ENCODE assay signal across 13 cellular contexts in genomic region chr11:119166368-119167076, GRCh38. TPM values are rescaled to one million over a fixed set of nuclear protein-coding genes. Genes with fewer than 3 reads are reported as not detected.
DNase-seq lines count a peak whose midpoint lies in the region; ATAC-seq, FAIRE-seq and TF ChIP-seq lines count a peak whose summit lies in the region.
"Had no signal": no experiment of that assay in that cellular context is flagged by ENCODE, and none has a peak within 500 bp of the region (broad histone marks: within the 10 kb centered on the region; RNA-seq: fewer than 3 reads in every experiment).

No MANE protein-coding gene starts in this region.

- no peaks in the 10 kb centered on the region for H3K27me3 ChIP-seq in bronchial epithelial cell (ENCODE audit: control insufficient read depth, insufficient read depth, low read length)
- H3K27me3 ChIP-seq in left lung, result no peaks in the 10 kb centered on the region

- DNase-seq in Caki2 (ENCODE audit: low read depth), result peak; percentile 86
- peak; percentile 83 for DNase-seq in bronchial epithelial cell (ENCODE audit: low read depth)
- no peak for DNase-seq in left lung
- DNase-seq in nephron progenitor cell, result no peak
- DNase-seq in ecto neural progenitor cell (ENCODE audit: low spot score), result no peak
- DNase-seq: naive B cell; NCI-H524 treated with DMSO at 0.1 percent for 48 hours; stimulated activated CD4-positive, alpha-beta T cell treated with anti-CD3 and anti-CD28 coated beads, Interleukin-2, amount 100 ng/mL, for 24 hours had no signal

- H3K27ac ChIP-seq in left lung, result no peak overlapping the region

- TF ChIP-seq CTCF in bronchial epithelial cell (IDR thresholded peaks at IDR 0.05; ENCODE audit: insufficient read depth, low read length, severe bottlenecking) (no peak), left lung (IDR thresholded peaks at IDR 0.05) (no peak), nephron progenitor cell (IDR thresholded peaks at IDR 0.05) (no peak)

- H3K36me3 ChIP-seq in bronchial epithelial cell (ENCODE audit: control insufficient read depth, insufficient read depth, low read length), result no peaks in the 10 kb centered on the region
- H3K36me3 ChIP-seq in left lung, result no peaks in the 10 kb centered on the region

- FAIRE-seq in bronchial epithelial cell (lab: Jason Lieb, UNC), result no peak
- FAIRE-seq: GM18507 had no signal

- no peak overlapping the region for H3K4me3 ChIP-seq in bronchial epithelial cell (ENCODE audit: low read depth, low read length)
- H3K4me3 ChIP-seq in left lung, result no peak overlapping the region

- 0 out of 2 replicates have a peak, but pooled peaks have one; percentile 4 for TF ChIP-seq RAD21 in Ishikawa (IDR thresholded peaks at IDR 0.05; ENCODE audit: low read depth)

- no peak overlapping the region for H3K4me3 Mint-ChIP-seq in nephron progenitor cell
- H3K4me3 Mint-ChIP-seq: T-helper 2 cell treated with Interferon-gamma antibody and Interleukin-4, amounts not matched to agents 5 μg/mL and 100 μg/mL, for 36 hours had no signal

- TF ChIP-seq EP300 in Ishikawa (IDR thresholded peaks at IDR 0.05; ENCODE audit: borderline replicate concordance), result peak; percentile 88

- ATAC-seq in left lung (peak; percentile 3), HG02588 (IDR thresholded peaks at IDR 0.05; ENCODE audit: unreplicated experiment) (no peak), GM21390 (IDR thresholded peaks at IDR 0.05; ENCODE audit: unreplicated experiment) (no peak)

- peaks cover 9% of the 10 kb centered on the region for H3K27me3 Mint-ChIP-seq in nephron progenitor cell (ENCODE audit: low read depth, poor library complexity)

- peaks cover 25% of the 10 kb centered on the region for H3K4me1 Mint-ChIP-seq in nephron progenitor cell

- no peaks in the 10 kb centered on the region for H3K9me3 ChIP-seq in left lung

- H3K36me3 Mint-ChIP-seq in nephron progenitor cell (ENCODE audit: low read depth), result no peaks in the 10 kb centered on the region
- H3K36me3 Mint-ChIP-seq: naive B cell had no signal

- no peak overlapping the region for H3K27ac Mint-ChIP-seq in nephron progenitor cell
- H3K27ac Mint-ChIP-seq: T-helper 2 cell treated with Interferon-gamma antibody and Interleukin-4, amounts not matched to agents 5 μg/mL and 100 μg/mL, for 36 hours had no signal

- no peaks in the 10 kb centered on the region for H3K9me3 Mint-ChIP-seq in nephron progenitor cell
- H3K9me3 Mint-ChIP-seq: naive B cell; T-helper 2 cell treated with Interferon-gamma antibody and Interleukin-4, amounts not matched to agents 5 μg/mL and 100 μg/mL, for 36 hours had no signal

- intact Hi-C loops in left lung (cut with DNase I), result no loop called here

- peaks cover 0 to 13% of the 10 kb centered on the region in 2 donors for H3K4me1 ChIP-seq in left lung

- in situ Hi-C loops in Caki2 (cut with HindIII; ENCODE audit: low pct_unique_long_range_greater_than_20kb, low sequenced_read_pairs), result no loop called here

TF ChIP-seq in Ishikawa, 13 proteins besides CTCF, POLR2A, EP300 and RAD21:
- TF ChIP-seq REST (IDR thresholded peaks at IDR 0.05; ENCODE audit: low read depth) (no peak), USF1 (IDR thresholded peaks at IDR 0.05) (no peak), NFIC (IDR thresholded peaks at IDR 0.05) (peak; percentile 94), CEBPB (IDR thresholded peaks at IDR 0.05) (no peak), ZBTB7A (IDR thresholded peaks at IDR 0.05; ENCODE audit: low read depth) (no peak), FOXM1 (IDR thresholded peaks at IDR 0.05; ENCODE audit: borderline replicate concordance, low read depth) (peak; percentile 26; the same call in 1 of the 2 replicates), TEAD4 (IDR thresholded peaks at IDR 0.05) (peak; percentile 89; the same call in 1 of the 2 replicates), TCF12 (IDR thresholded peaks at IDR 0.05; ENCODE audit: low read depth) (peak; percentile 82; the same call in 1 of the 2 replicates), EGR1 (IDR thresholded peaks at IDR 0.05) (0 out of 2 replicates have a peak, but pooled peaks have one; percentile 26), CREB1 (IDR thresholded peaks at IDR 0.05; ENCODE audit: low read depth) (no peak), TAF1 (IDR thresholded peaks at IDR 0.05; ENCODE audit: low read depth) (no peak), YY1 (IDR thresholded peaks at IDR 0.05; ENCODE audit: low read depth) (0 out of 2 replicates have a peak, but pooled peaks have one; percentile 39), MAX (IDR thresholded peaks at IDR 0.05) (peak; percentile 45)

RNA-seq across cellular contexts. Expression of gene NLRX1, which starts 2.0 kb away (rescaled TPM):
- 35.8 and 43.3 TPM in 2 replicates for total RNA-seq in Caki2 (2014; rRNA removed; shearing (Covaris generic); ENCODE audit: low replicate concordance)
- total RNA-seq in bronchial epithelial cell, result 13.7 and 44.8 TPM in 2 replicates
- total RNA-seq in left lung, result 10 to 100 TPM; 15.0 to 15.7 TPM

RNA-seq across cellular contexts. Expression of gene ABCG4, which starts 17.7 kb away (rescaled TPM):
- total RNA-seq in Caki2 (2014; rRNA removed; shearing (Covaris generic); ENCODE audit: low replicate concordance), result not detected in 2 replicates
- total RNA-seq in bronchial epithelial cell, result under 0.01 and 0.13 TPM in 2 replicates
- total RNA-seq in left lung, result under 1 TPM; 0.26 to 0.64 TPM

RNA-seq across cellular contexts. Expression of gene NHERF4, which starts 18.8 kb away (rescaled TPM):
- 0.61 and 0.95 TPM in 2 replicates for total RNA-seq in Caki2 (2014; rRNA removed; shearing (Covaris generic); ENCODE audit: low replicate concordance)
- total RNA-seq in bronchial epithelial cell (0.13 TPM in 1 of 2 replicates, not detected in the other), left lung (not detected)

RNA-seq across cellular contexts. Expression of gene CBL, which starts 39.6 kb away (rescaled TPM):
- 3.7 and 6.4 TPM in 2 replicates for total RNA-seq in Caki2 (2014; rRNA removed; shearing (Covaris generic); ENCODE audit: low replicate concordance)
- total RNA-seq in bronchial epithelial cell, result 5.5 and 6.4 TPM in 2 replicates
- total RNA-seq in left lung, result 10 to 100 TPM; 22.0 to 36.6 TPM

RNA-seq across cellular contexts. Expression of gene HINFP, which starts 45.1 kb away (rescaled TPM):
- 7.7 and 11.0 TPM in 2 replicates for total RNA-seq in Caki2 (2014; rRNA removed; shearing (Covaris generic); ENCODE audit: low replicate concordance)
- total RNA-seq in bronchial epithelial cell, result 12.4 TPM in 2 replicates
- total RNA-seq in left lung, result 10 to 100 TPM; 21.6 to 22.2 TPM

Comparison
In these comparisons a context has a peak if more than half of its experiments do, and no peak if none do; other contexts are left out.
1. DNase-seq: peak in Caki2 (single experiment) and bronchial epithelial cell (single experiment); none in left lung (0 of 2), nephron progenitor cell (single experiment) and ecto neural progenitor cell (single experiment).